ENCODE assay signal across 24 cellular contexts in genomic region chr22:40041738-40042137, GRCh38. TPM values are rescaled to one million over a fixed set of nuclear protein-coding genes. Genes with fewer than 3 reads are reported as not detected.
DNase-seq lines count a peak whose midpoint lies in the region; ATAC-seq and TF ChIP-seq lines count a peak whose summit lies in the region.
"Had no signal": no experiment of that assay in that cellular context is flagged by ENCODE, and none has a peak within 500 bp of the region (broad histone marks: within the 10 kb centered on the region; RNA-seq: fewer than 3 reads in every experiment).

No MANE protein-coding gene starts in this region.

- H3K9me3 ChIP-seq in SK-N-MC (ENCODE audit: low read depth, low read length) (no peaks in the 10 kb centered on the region), lower lobe of right lung (no peaks in the 10 kb centered on the region), transverse colon (no peaks in the 10 kb centered on the region)
- H3K9me3 ChIP-seq: ascending aorta, SK-N-SH, thoracic aorta had no signal

- H3K9ac ChIP-seq in SK-N-MC (ENCODE audit: insufficient read length): no peak overlapping the region
- H3K9ac ChIP-seq: SK-N-SH had no signal

- DNase-seq in activated effector memory CD4-positive, alpha-beta T cell treated with anti-CD3 and anti-CD28 coated beads, Interleukin-2, amount 50 U/mL, for 16 hours: peak; percentile 8
- DNase-seq in activated effector memory CD4-positive, alpha-beta T cell treated with Interleukin-2 at 50 U/mL for 16 hours: no peak
- DNase-seq in SK-N-MC (ENCODE audit: low read depth, low spot score) (no peak), lower lobe of right lung (no peak), transverse colon (no peak), COLO668 (lab: John Stamatoyannopoulos, UW; ENCODE audit: unreplicated experiment) (no peak), NCI-H446 treated with DMSO at 0.1 percent for 48 hours (lab: John Stamatoyannopoulos, UW) (no peak), nucleus accumbens (lab: John Stamatoyannopoulos, UW) (no peak)
- DNase-seq: activated B cell treated with CpG ODN at 0.5 μM for 24 hours; DND-41; GOT3; natural killer cell; NCI-H1694; NCI-H2171 treated with DMSO at 0.1 percent for 48 hours; NCI-H69; retina; SK-N-SH; stimulated activated CD4-positive, alpha-beta T cell treated with anti-CD3 and anti-CD28 coated beads, Interleukin-12 subunit alpha, Interleukin-12 subunit beta, amount 100 ng/mL, for 4 hours; stimulated activated CD4-positive, alpha-beta T cell treated with anti-CD3 and anti-CD28 coated beads, Interleukin-4, amount 100 ng/mL, for 24 hours; stimulated activated naive CD4-positive, alpha-beta T cell had no signal

- in situ Hi-C loops in transverse colon (cut with MboI; ENCODE audit: low pct_ligation_motif_present in 1 of 4, low pct_unique_long_range_greater_than_20kb in 1 of 4, low sequenced_read_pairs in 3 of 4): loop anchor here in 3 of 4 donors (10.0 kb wide), 2 partner anchors 133 to 303 kb away; partner anchors contain the start of genes ADSL (in 2 of the 3) and TNRC6B (in 1 of the 3)

- intact Hi-C loops in lower lobe of right lung (cut with DNase I) (no loop called here), transverse colon (cut with DNase I; ENCODE audit: low total_unique reads) (loop anchor here (10.0 kb wide), 1 partner anchor 153 kb away; no protein-coding TSS in a partner anchor)

- H3K4me3 ChIP-seq in SK-N-MC (no peak overlapping the region; the same call in 1 of the 2 replicates), lower lobe of right lung (no peak overlapping the region), transverse colon (no peak overlapping the region)
- H3K4me3 ChIP-seq: ascending aorta, thoracic aorta had no signal

- WGBS in transverse colon (ENCODE audit: low coverage in 1 of 2), 2 donors: 96 to 100% methylated on average over 2 to 4 of the region's 4 CpGs

- TF ChIP-seq POLR2A in transverse colon (IDR thresholded peaks at IDR 0.05): no peak

- peaks cover 51% of the 10 kb centered on the region for H3K4me1 ChIP-seq in lower lobe of right lung
- H3K4me1 ChIP-seq in transverse colon: peaks cover 12 to 30% (median 16%) of the 10 kb centered on the region in 4 donors

- H3K27ac ChIP-seq in SK-N-MC (peak overlapping the region; percentile 92), lower lobe of right lung (peak overlapping the region; percentile 47), transverse colon (peak overlapping the region in 3 of 4 donors; percentile 10 to 44 (median 10))
- H3K27ac ChIP-seq: ascending aorta, thoracic aorta had no signal

- H3K27me3 ChIP-seq in lower lobe of right lung (ENCODE audit: low read depth) (peaks cover 7% of the 10 kb centered on the region), transverse colon (peaks cover 3% of the 10 kb centered on the region)
- H3K27me3 ChIP-seq: ascending aorta had no signal

- TF ChIP-seq EP300 in transverse colon (IDR thresholded peaks at IDR 0.05; ENCODE audit: low read depth): no peak

- H3K36me3 ChIP-seq in SK-N-MC (ENCODE audit: insufficient read depth, low read length) (no peaks in the 10 kb centered on the region), lower lobe of right lung (no peaks in the 10 kb centered on the region), transverse colon (no peaks in the 10 kb centered on the region)
- H3K36me3 ChIP-seq: ascending aorta, thoracic aorta had no signal

- no peak for TF ChIP-seq CTCF in lower lobe of right lung (IDR thresholded peaks at IDR 0.05)
- TF ChIP-seq CTCF in transverse colon (IDR thresholded peaks at IDR 0.05): no peak

- no peak for ATAC-seq in lower lobe of right lung
- ATAC-seq: left lobe of liver, natural killer cell had no signal

RNA-seq across cellular contexts. Expression of gene FAM83F, which starts 47.0 kb away (rescaled TPM):
- total RNA-seq in lower lobe of right lung: 1.4 TPM
- 10 to 100 TPM; 18.7 to 36.3 (median 25.4) TPM for total RNA-seq in transverse colon
- total RNA-seq: ascending aorta, osteocyte had no signal

Comparison
In these comparisons a context has a peak if more than half of its experiments do, and no peak if none do; other contexts are left out.
1. H3K27ac ChIP-seq: peak in every context shown above with its lines; median percentile 92 in SK-N-MC; 47 in lower lobe of right lung; 10 in transverse colon.